In the genomic region with DNA sequence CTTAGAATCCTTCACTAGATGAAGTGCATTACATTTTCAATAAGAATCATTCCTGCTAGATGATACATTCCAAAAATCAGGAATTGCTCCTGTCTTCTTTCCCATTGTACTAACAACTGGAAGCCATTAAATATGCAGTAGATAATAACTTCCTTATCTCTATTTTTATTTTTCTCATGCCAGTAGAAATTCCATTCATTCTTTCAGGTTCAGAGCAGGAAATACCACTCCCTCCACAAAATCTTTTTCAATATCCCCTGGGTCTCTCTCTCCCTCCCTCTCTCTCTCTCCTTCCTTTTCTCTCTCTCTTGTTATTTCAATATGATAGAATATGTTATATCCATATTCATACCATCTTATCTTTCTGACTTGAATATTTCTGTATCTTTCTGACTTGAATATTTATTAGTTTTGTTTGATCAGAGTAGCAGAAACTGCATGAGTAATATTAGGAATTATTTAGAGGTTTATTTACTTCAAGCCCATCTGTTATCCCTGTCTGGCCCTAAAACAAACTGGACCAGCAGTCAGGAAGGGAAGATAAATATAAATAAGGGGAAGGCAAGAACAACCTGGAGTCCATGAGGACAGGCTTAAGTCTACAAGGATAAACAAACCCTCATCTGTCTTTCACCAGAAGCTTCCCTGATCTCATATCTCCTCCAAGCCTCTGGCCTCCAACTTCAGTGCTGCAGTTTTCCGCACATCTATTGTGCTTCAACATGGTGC, we compare ENCODE assay signal across 20 cellular contexts.
DNase-seq lines count a peak whose midpoint lies in the region; ATAC-seq and TF ChIP-seq lines count a peak whose summit lies in the region.
"Had no signal": no experiment of that assay in that cellular context is flagged by ENCODE, and none has a peak within 500 bp of the region (broad histone marks: within the 10 kb centered on the region; RNA-seq: fewer than 3 reads in every experiment).

No MANE protein-coding gene starts in this region.

- no peak for TF ChIP-seq CTCF in cardiac fibroblast (IDR thresholded peaks at IDR 0.05; ENCODE audit: low read depth, low read length)
- no peak for TF ChIP-seq CTCF in mesothelial cell of epicardium (IDR thresholded peaks at IDR 0.05; ENCODE audit: unreplicated experiment)

- CTCF ChIA-PET in activated CD8-positive, alpha-beta memory T cell treated with anti-CD3 and anti-CD28 coated beads, Interleukin-2, amount 10 ng/mL, durations not matched to agents 7 days and 5 days (lab: Charles Lee) = no interaction called here

- no peak overlapping the region for H3K4me3 ChIP-seq in cardiac fibroblast (replicated peaks in 1 of 2; ENCODE audit: low read depth in 2 of 2, low read length in 2 of 2)
- H3K4me3 ChIP-seq: skin epidermis, uterus had no signal

- H3K9me3 Mint-ChIP-seq in mesothelial cell of epicardium = peaks cover 28% of the 10 kb centered on the region
- peaks cover 26% of the 10 kb centered on the region for H3K9me3 Mint-ChIP-seq in activated T-helper 17 cell treated with anti-CD3 and anti-CD28 coated beads, Interleukin-2, amount 50 U/mL, for 72 hours
- peaks cover 2% of the 10 kb centered on the region for H3K9me3 Mint-ChIP-seq in activated CD8-positive, alpha-beta memory T cell treated with anti-CD3 and anti-CD28 coated beads, Interleukin-2, amount 10 ng/mL, durations not matched to agents 7 days and 5 days (ENCODE audit: low read depth)
- H3K9me3 Mint-ChIP-seq: activated CD4-positive, alpha-beta T cell treated with anti-CD3 and anti-CD28 coated beads, Interleukin-2, amount 10 ng/mL, durations not matched to agents 7 days and 5 days had no signal

- DNase-seq in AG08395 (ENCODE audit: low spot score) (peak; percentile 0), HT1080 (ENCODE audit: low read depth) (peak; percentile 2), cardiac fibroblast (ENCODE audit: low read depth in 2 of 2) (peak; percentile 11 to 41), mesothelial cell of epicardium (ENCODE audit: low spot score in 2 of 2, unreplicated experiment in 2 of 2) (no peak)
- DNase-seq in activated CD8-positive, alpha-beta memory T cell treated with anti-CD3 and anti-CD28 coated beads, Interleukin-2, amount 10 ng/mL, durations not matched to agents 7 days and 5 days = no peak
- DNase-seq: activated CD4-positive, alpha-beta T cell treated with anti-CD3 and anti-CD28 coated beads, Interleukin-2, amount 10 ng/mL, durations not matched to agents 7 days and 5 days; cortex of kidney; endodermal cell; left cardiac atrium; NCI-H1694; stimulated activated CD4-positive, alpha-beta T cell treated with anti-CD3 and anti-CD28 coated beads, Interleukin-2, amount 100 ng/mL, for 24 hours; T-helper 17 cell; uterus had no signal

- ATAC-seq in GM21576 (IDR thresholded peaks at IDR 0.05; ENCODE audit: unreplicated experiment) (no peak), GM19452 (IDR thresholded peaks at IDR 0.05; ENCODE audit: unreplicated experiment) (no peak)
- no peak for ATAC-seq in activated T-helper 17 cell treated with anti-CD3 and anti-CD28 coated beads, Interleukin-2, amount 50 U/mL, for 72 hours (replicated peaks)
- ATAC-seq in activated CD8-positive, alpha-beta memory T cell treated with anti-CD3 and anti-CD28 coated beads, Interleukin-2, amount 10 ng/mL, durations not matched to agents 7 days and 5 days = no peak
- ATAC-seq: stimulated activated effector memory CD8-positive, alpha-beta T cell treated with anti-CD3 and anti-CD28 coated beads, Interleukin-12 subunit alpha, Interleukin-12 subunit beta, amount 100 ng/mL, for 72 hours; T-helper 17 cell had no signal

- peak overlapping the region; percentile 92 for H3K27ac Mint-ChIP-seq in mesothelial cell of epicardium
- H3K27ac Mint-ChIP-seq in activated T-helper 17 cell treated with anti-CD3 and anti-CD28 coated beads, Interleukin-2, amount 50 U/mL, for 72 hours = no peak overlapping the region
- H3K27ac Mint-ChIP-seq in activated CD8-positive, alpha-beta memory T cell treated with anti-CD3 and anti-CD28 coated beads, Interleukin-2, amount 10 ng/mL, durations not matched to agents 7 days and 5 days = no peak overlapping the region
- H3K27ac Mint-ChIP-seq: activated CD4-positive, alpha-beta T cell treated with anti-CD3 and anti-CD28 coated beads, Interleukin-2, amount 10 ng/mL, durations not matched to agents 7 days and 5 days; activated naive CD8-positive, alpha-beta T cell; brain; endodermal cell; stimulated activated effector memory CD8-positive, alpha-beta T cell treated with anti-CD3 and anti-CD28 coated beads, Interleukin-12 subunit alpha, Interleukin-12 subunit beta, amount 100 ng/mL, for 72 hours; T-helper 17 cell had no signal

- no peaks in the 10 kb centered on the region for H3K27me3 Mint-ChIP-seq in mesothelial cell of epicardium (ENCODE audit: low read depth)
- H3K27me3 Mint-ChIP-seq in activated T-helper 17 cell treated with anti-CD3 and anti-CD28 coated beads, Interleukin-2, amount 50 U/mL, for 72 hours = no peaks in the 10 kb centered on the region
- H3K27me3 Mint-ChIP-seq in activated CD8-positive, alpha-beta memory T cell treated with anti-CD3 and anti-CD28 coated beads, Interleukin-2, amount 10 ng/mL, durations not matched to agents 7 days and 5 days = no peaks in the 10 kb centered on the region
- H3K27me3 Mint-ChIP-seq: activated CD4-positive, alpha-beta T cell treated with anti-CD3 and anti-CD28 coated beads, Interleukin-2, amount 10 ng/mL, durations not matched to agents 7 days and 5 days; activated naive CD8-positive, alpha-beta T cell; brain; T-helper 17 cell had no signal

- peaks cover 34% of the 10 kb centered on the region for H3K4me1 Mint-ChIP-seq in mesothelial cell of epicardium
- H3K4me1 Mint-ChIP-seq in activated T-helper 17 cell treated with anti-CD3 and anti-CD28 coated beads, Interleukin-2, amount 50 U/mL, for 72 hours = no peaks in the 10 kb centered on the region
- no peaks in the 10 kb centered on the region for H3K4me1 Mint-ChIP-seq in activated CD8-positive, alpha-beta memory T cell treated with anti-CD3 and anti-CD28 coated beads, Interleukin-2, amount 10 ng/mL, durations not matched to agents 7 days and 5 days
- H3K4me1 Mint-ChIP-seq: activated CD4-positive, alpha-beta T cell treated with anti-CD3 and anti-CD28 coated beads, Interleukin-2, amount 10 ng/mL, durations not matched to agents 7 days and 5 days; stimulated activated effector memory CD8-positive, alpha-beta T cell treated with anti-CD3 and anti-CD28 coated beads, Interleukin-12 subunit alpha, Interleukin-12 subunit beta, amount 100 ng/mL, for 72 hours; T-helper 17 cell had no signal

- no peak overlapping the region for H3K4me3 Mint-ChIP-seq in mesothelial cell of epicardium
- no peak overlapping the region for H3K4me3 Mint-ChIP-seq in activated T-helper 17 cell treated with anti-CD3 and anti-CD28 coated beads, Interleukin-2, amount 50 U/mL, for 72 hours
- H3K4me3 Mint-ChIP-seq in activated CD8-positive, alpha-beta memory T cell treated with anti-CD3 and anti-CD28 coated beads, Interleukin-2, amount 10 ng/mL, durations not matched to agents 7 days and 5 days = no peak overlapping the region
- H3K4me3 Mint-ChIP-seq: activated CD4-positive, alpha-beta T cell treated with anti-CD3 and anti-CD28 coated beads, Interleukin-2, amount 10 ng/mL, durations not matched to agents 7 days and 5 days; activated naive CD8-positive, alpha-beta T cell; brain; endodermal cell; stimulated activated effector memory CD8-positive, alpha-beta T cell treated with anti-CD3 and anti-CD28 coated beads, Interleukin-12 subunit alpha, Interleukin-12 subunit beta, amount 100 ng/mL, for 72 hours; T-helper 17 cell had no signal

- H3K36me3 Mint-ChIP-seq in mesothelial cell of epicardium = peaks cover 3% of the 10 kb centered on the region
- no peaks in the 10 kb centered on the region for H3K36me3 Mint-ChIP-seq in activated T-helper 17 cell treated with anti-CD3 and anti-CD28 coated beads, Interleukin-2, amount 50 U/mL, for 72 hours (ENCODE audit: low read depth)
- H3K36me3 Mint-ChIP-seq in activated CD8-positive, alpha-beta memory T cell treated with anti-CD3 and anti-CD28 coated beads, Interleukin-2, amount 10 ng/mL, durations not matched to agents 7 days and 5 days = no peaks in the 10 kb centered on the region
- H3K36me3 Mint-ChIP-seq: activated naive CD8-positive, alpha-beta T cell; brain; stimulated activated effector memory CD8-positive, alpha-beta T cell treated with anti-CD3 and anti-CD28 coated beads, Interleukin-12 subunit alpha, Interleukin-12 subunit beta, amount 100 ng/mL, for 72 hours had no signal

Comparison
In these comparisons a context has a peak if more than half of its experiments do, and no peak if none do; other contexts are left out.
1. DNase-seq: peak in AG08395 (single experiment), HT1080 (single experiment) and cardiac fibroblast (2 of 2); none in mesothelial cell of epicardium (0 of 2) and activated CD8-positive, alpha-beta memory T cell treated with anti-CD3 and anti-CD28 coated beads, Interleukin-2, amount 10 ng/mL, durations not matched to agents 7 days and 5 days (single experiment).